Comparison of ENCODE assay signal across 26 cellular contexts in genomic region chr12:109916045-109916444, GRCh38. TPM values are rescaled to one million over a fixed set of nuclear protein-coding genes. Genes with fewer than 3 reads are reported as not detected.
DNase-seq lines count a peak whose midpoint lies in the region; ATAC-seq, FAIRE-seq and TF ChIP-seq lines count a peak whose summit lies in the region.
"Had no signal": no experiment of that assay in that cellular context is flagged by ENCODE, and none has a peak within 500 bp of the region (broad histone marks: within the 10 kb centered on the region; RNA-seq: fewer than 3 reads in every experiment).

No MANE protein-coding gene starts in this region.

- H3K4me3 Mint-ChIP-seq in T-helper 2 cell treated with Interferon-gamma antibody and Interleukin-4, amounts not matched to agents 5 μg/mL and 100 μg/mL, for 36 hours = no peak overlapping the region
- H3K4me3 Mint-ChIP-seq in activated CD8-positive, alpha-beta T cell treated with anti-CD3 and anti-CD28 coated beads for 36 hours = no peak overlapping the region
- H3K4me3 Mint-ChIP-seq: CD4-positive, alpha-beta memory T cell; HFFc6 had no signal

- peak overlapping the region; percentile 12 for H3K27ac Mint-ChIP-seq in T-helper 2 cell treated with Interferon-gamma antibody and Interleukin-4, amounts not matched to agents 5 μg/mL and 100 μg/mL, for 36 hours
- H3K27ac Mint-ChIP-seq in activated CD8-positive, alpha-beta T cell treated with anti-CD3 and anti-CD28 coated beads for 36 hours = peak overlapping the region; percentile 45
- H3K27ac Mint-ChIP-seq: HFFc6 had no signal

- H3K27me3 Mint-ChIP-seq in T-helper 2 cell treated with Interferon-gamma antibody and Interleukin-4, amounts not matched to agents 5 μg/mL and 100 μg/mL, for 36 hours (ENCODE audit: low read depth) = no peaks in the 10 kb centered on the region
- no peaks in the 10 kb centered on the region for H3K27me3 Mint-ChIP-seq in activated CD8-positive, alpha-beta T cell treated with anti-CD3 and anti-CD28 coated beads for 36 hours
- H3K27me3 Mint-ChIP-seq: CD4-positive, alpha-beta memory T cell had no signal

- no peaks in the 10 kb centered on the region for H3K27me3 ChIP-seq in esophagus squamous epithelium
- no peaks in the 10 kb centered on the region for H3K27me3 ChIP-seq in small intestine (ENCODE audit: control insufficient read depth in 2 of 2, insufficient read depth in 2 of 2, low read length in 2 of 2)
- H3K27me3 ChIP-seq: BLaER1 had no signal

- ATAC-seq in activated CD8-positive, alpha-beta T cell treated with anti-CD3 and anti-CD28 coated beads for 36 hours = no peak
- no peak for ATAC-seq in left lobe of liver
- ATAC-seq: GM12878, HepG2, K562 had no signal

- H3K4me3 ChIP-seq in esophagus squamous epithelium = no peak overlapping the region
- H3K4me3 ChIP-seq in small intestine (ENCODE audit: low read depth in 1 of 2, low read length in 2 of 2) = no peak overlapping the region
- H3K4me3 ChIP-seq: BLaER1, GM12878, K562, PC-9 had no signal

- H3K4me1 Mint-ChIP-seq in T-helper 2 cell treated with Interferon-gamma antibody and Interleukin-4, amounts not matched to agents 5 μg/mL and 100 μg/mL, for 36 hours (ENCODE audit: low read depth) = no peaks in the 10 kb centered on the region
- H3K4me1 Mint-ChIP-seq in activated CD8-positive, alpha-beta T cell treated with anti-CD3 and anti-CD28 coated beads for 36 hours (ENCODE audit: low read depth) = no peaks in the 10 kb centered on the region

- H3K9me3 Mint-ChIP-seq in T-helper 2 cell treated with Interferon-gamma antibody and Interleukin-4, amounts not matched to agents 5 μg/mL and 100 μg/mL, for 36 hours = no peaks in the 10 kb centered on the region
- no peaks in the 10 kb centered on the region for H3K9me3 Mint-ChIP-seq in activated CD8-positive, alpha-beta T cell treated with anti-CD3 and anti-CD28 coated beads for 36 hours
- H3K9me3 Mint-ChIP-seq: CD4-positive, alpha-beta memory T cell; HFFc6 had no signal

- FAIRE-seq in small intestine (lab: Jason Lieb, UNC) = no peak
- FAIRE-seq: GM12878, HepG2 had no signal

- TF ChIP-seq POLR2A in esophagus squamous epithelium (IDR thresholded peaks at IDR 0.05) = no peak

- POLR2A ChIA-PET in activated CD8-positive, alpha-beta T cell treated with anti-CD3 and anti-CD28 coated beads for 36 hours (lab: Charles Lee) = interaction anchor here (0.6 to 1.2 kb wide), 3 partner anchors 9 to 973 kb away, joined by 3 to 7 read pairs (median 4); no protein-coding TSS in a partner anchor

- CTCF ChIA-PET in activated CD8-positive, alpha-beta T cell treated with anti-CD3 and anti-CD28 coated beads for 36 hours (lab: Charles Lee) = no interaction called here

- intact Hi-C loops in activated CD8-positive, alpha-beta T cell treated with anti-CD3 and anti-CD28 coated beads for 36 hours (cut with micrococcal nuclease) = no loop called here
- intact Hi-C loops in esophagus squamous epithelium (cut with DNase I) (no loop called here), posterior vena cava (cut with DNase I) (no loop called here)

- 88 to 100% methylated on average over 1 to 4 of the region's 4 CpGs for WGBS in esophagus squamous epithelium, 2 donors
- 87 to 89% (median 87%) methylated on average over 4 of the region's 4 CpGs for WGBS in small intestine, 3 donors

- no peak for TF ChIP-seq CTCF in activated CD8-positive, alpha-beta T cell treated with anti-CD3 and anti-CD28 coated beads for 36 hours (IDR thresholded peaks at IDR 0.05)
- TF ChIP-seq CTCF in esophagus squamous epithelium (IDR thresholded peaks at IDR 0.05) = no peak

- H3K27ac ChIP-seq in esophagus squamous epithelium (peak overlapping the region in 3 of 4 donors; percentile 68 to 72 (median 69)), small intestine (ENCODE audit: low read depth in 1 of 2, low read length in 1 of 2) (no peak overlapping the region)
- H3K27ac ChIP-seq: 22Rv1, BLaER1, PC-9 had no signal

- no peaks in the 10 kb centered on the region for H3K9me3 ChIP-seq in esophagus squamous epithelium
- H3K9me3 ChIP-seq in small intestine (ENCODE audit: control insufficient read depth, low read depth) = no peaks in the 10 kb centered on the region
- H3K9me3 ChIP-seq: BLaER1 had no signal

- H3K36me3 ChIP-seq in esophagus squamous epithelium (peaks cover 34 to 100% (median 39%) of the 10 kb centered on the region in 3 donors), small intestine (ENCODE audit: control insufficient read depth in 2 of 2, insufficient read depth in 2 of 2, low read length in 2 of 2) (peaks cover 20 to 25% of the 10 kb centered on the region in 2 donors)

- peaks cover 0 to 23% (median 6%) of the 10 kb centered on the region in 3 donors for H3K4me1 ChIP-seq in esophagus squamous epithelium
- H3K4me1 ChIP-seq in small intestine (ENCODE audit: control insufficient read depth in 2 of 2, insufficient read depth in 1 of 2, low read depth in 1 of 2, low read length in 1 of 2) = no peaks in the 10 kb centered on the region
- H3K4me1 ChIP-seq: BLaER1 had no signal

- peaks cover 57% of the 10 kb centered on the region for H3K36me3 Mint-ChIP-seq in T-helper 2 cell treated with Interferon-gamma antibody and Interleukin-4, amounts not matched to agents 5 μg/mL and 100 μg/mL, for 36 hours (ENCODE audit: low read depth)
- H3K36me3 Mint-ChIP-seq in activated CD8-positive, alpha-beta T cell treated with anti-CD3 and anti-CD28 coated beads for 36 hours (ENCODE audit: low read depth) = peaks cover 30% of the 10 kb centered on the region

- no peak for DNase-seq in T-helper 2 cell treated with Interferon-gamma antibody and Interleukin-4, amounts not matched to agents 5 μg/mL and 100 μg/mL, for 36 hours (ENCODE audit: low spot score)
- DNase-seq in T-helper 2 cell (no peak), esophagus squamous epithelium (lab: John Stamatoyannopoulos, UW) (no peak), posterior vena cava (ENCODE audit: low spot score) (peak; percentile 45), SKM-1 (lab: John Stamatoyannopoulos, UW; ENCODE audit: unreplicated experiment) (no peak), left lobe of liver (ENCODE audit: low spot score) (no peak), small intestine (no peak)
- no peak for DNase-seq in activated CD8-positive, alpha-beta T cell treated with anti-CD3 and anti-CD28 coated beads for 36 hours
- DNase-seq: ACHN; CD4-positive, alpha-beta memory T cell; DND-41; H7; HFFc6; MM.1S; NCI-H1048; NCI-H1436; NCI-H187 treated with DMSO at 0.1 percent for 48 hours; NCI-H2227 treated with DMSO at 0.1 percent for 48 hours; NCI-H510A treated with DMSO at 0.1 percent for 48 hours; NCI-H748 treated with DMSO at 0.1 percent for 48 hours; PC-9 had no signal

RNA-seq across cellular contexts. Expression of gene TCHP, which starts 16.0 kb away (rescaled TPM):
- total RNA-seq in activated CD8-positive, alpha-beta T cell treated with anti-CD3 and anti-CD28 coated beads for 36 hours = 10 to 100 TPM; 19.9 to 21.0 TPM
- total RNA-seq in esophagus squamous epithelium (10 to 100 TPM; 15.7 to 31.7 (median 20.0) TPM), posterior vena cava (10 to 100 TPM in 1 of 2 donors, 1 to 10 TPM in 1; 9.3 to 13.8 TPM), left lobe of liver (7.7 TPM)
- polyA plus RNA-seq in small intestine = 10 to 100 TPM in 1 of 3 donors, 1 to 10 TPM in 2; 7.0 to 15.2 (median 7.8) TPM

RNA-seq across cellular contexts. Expression of gene GLTP, which starts 35.7 kb away (rescaled TPM):
- 10 to 100 TPM; 19.9 to 21.2 TPM for total RNA-seq in activated CD8-positive, alpha-beta T cell treated with anti-CD3 and anti-CD28 coated beads for 36 hours
- total RNA-seq in esophagus squamous epithelium = 100 to 1,000 TPM; 315 to 901 (median 457) TPM
- total RNA-seq in posterior vena cava = 10 to 100 TPM; 34.9 to 36.4 TPM
- total RNA-seq in left lobe of liver = 8.8 TPM
- polyA plus RNA-seq in small intestine = 10 to 100 TPM; 16.6 to 32.7 (median 31.5) TPM

Comparison
In these comparisons a context has a peak if more than half of its experiments do, and no peak if none do; other contexts are left out.
1. H3K27ac ChIP-seq: peak in esophagus squamous epithelium (3 of 4); none in small intestine (0 of 2).
2. RNA of gene GLTP, which starts 35.7 kb away (total RNA-seq): 315 to 901 TPM in esophagus squamous epithelium; 34.9 to 36.4 TPM in posterior vena cava, 19.9 to 21.2 TPM in activated CD8-positive, alpha-beta T cell treated with anti-CD3 and anti-CD28 coated beads for 36 hours and 8.8 TPM in left lobe of liver (single experiment); every median in the first group is over 4 times any median in the second.